In the genomic region with DNA sequence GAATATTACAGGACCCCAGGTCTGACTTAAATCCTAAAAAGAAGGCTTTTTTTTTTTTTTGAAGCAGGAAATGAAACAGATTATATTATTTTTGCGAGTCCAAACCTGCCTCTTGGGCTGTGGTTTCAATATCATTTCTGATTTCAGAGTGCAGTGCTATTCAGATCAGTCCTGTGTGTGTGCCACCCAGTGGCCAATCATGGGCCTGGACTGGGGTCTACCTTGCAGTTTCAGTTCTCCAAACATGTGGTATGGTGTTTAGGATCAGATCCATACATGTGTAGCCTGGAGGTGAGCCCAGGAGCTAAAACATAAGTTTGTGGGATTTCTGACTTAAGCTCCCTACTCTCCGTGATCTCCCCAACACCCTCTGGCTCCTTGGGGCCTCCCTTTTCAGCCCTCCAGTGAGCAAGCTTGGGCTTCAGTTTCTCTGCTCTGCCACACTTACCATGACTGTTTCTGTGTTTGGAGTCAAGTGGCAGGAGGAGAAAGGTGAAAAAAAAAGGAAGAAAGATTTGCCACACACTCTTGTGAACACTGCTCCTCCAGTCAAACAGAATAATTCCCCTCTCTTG, we compare ENCODE assay signal across 9 cellular contexts. TPM values are rescaled to one million over a fixed set of nuclear protein-coding genes. Genes with fewer than 3 reads are reported as not detected.
DNase-seq lines count a peak whose midpoint lies in the region; FAIRE-seq and TF ChIP-seq lines count a peak whose summit lies in the region.
"Had no signal": no experiment of that assay in that cellular context is flagged by ENCODE, and none has a peak within 500 bp of the region (broad histone marks: within the 10 kb centered on the region; RNA-seq: fewer than 3 reads in every experiment).

No MANE protein-coding gene starts in this region.

- H3K27me3 ChIP-seq in brain microvascular endothelial cell (replicated peaks), result no peaks in the 10 kb centered on the region

- no peaks in the 10 kb centered on the region for H3K36me3 Mint-ChIP-seq in neural crest cell (ENCODE audit: low read depth)

- peaks cover 8% of the 10 kb centered on the region for H3K4me1 Mint-ChIP-seq in neural crest cell

- no peak for FAIRE-seq in HTR-8/SVneo (lab: Jason Lieb, UNC)
- FAIRE-seq: G401.6 had no signal

- no peaks in the 10 kb centered on the region for H3K9me3 Mint-ChIP-seq in neural crest cell

- H3K4me3 Mint-ChIP-seq in neural crest cell, result no peak overlapping the region

- no peak overlapping the region for H3K4me3 ChIP-seq in brain microvascular endothelial cell (ENCODE audit: low read depth, low read length)

- peak; percentile 90 for TF ChIP-seq CTCF in brain microvascular endothelial cell (IDR thresholded peaks at IDR 0.05; ENCODE audit: low read depth, low read length, missing control alignments)
- TF ChIP-seq CTCF in neural crest cell (conservative IDR thresholded peaks at IDR 0.05), result peak; percentile 54

- DNase-seq in NCI-H82 (lab: John Stamatoyannopoulos, UW) (peak; percentile 47), NCI-H82 treated with DMSO at 0.1 percent for 48 hours (lab: John Stamatoyannopoulos, UW; ENCODE audit: unreplicated experiment) (no peak), HTR-8/SVneo (ENCODE audit: insufficient read length, low spot score) (peak; percentile 53), brain microvascular endothelial cell (peak; percentile 61), neural crest cell (ENCODE audit: low read depth, low spot score) (peak; percentile 9), NCI-H2081 treated with DMSO at 0.1 percent for 48 hours (lab: John Stamatoyannopoulos, UW) (no peak), KG1 (lab: John Stamatoyannopoulos, UW) (no peak)
- DNase-seq in activated naive CD4-positive, alpha-beta T cell treated with Interleukin-2 at 50 U/mL for 16 hours, result no peak

- no peak overlapping the region for H3K27ac ChIP-seq in brain microvascular endothelial cell

- no peaks in the 10 kb centered on the region for H3K36me3 ChIP-seq in brain microvascular endothelial cell (replicated peaks)

- in situ Hi-C loops in brain microvascular endothelial cell (cut with HindIII; ENCODE audit: low pct_ligation_motif_present, low sequenced_read_pairs), result loop anchor here (25.0 kb wide), 1 partner anchor 334 kb away; no protein-coding TSS in a partner anchor

- H3K27ac Mint-ChIP-seq in neural crest cell (ENCODE audit: unreplicated experiment), result no peak overlapping the region

- H3K27me3 Mint-ChIP-seq in neural crest cell (ENCODE audit: low read depth), result no peaks in the 10 kb centered on the region

RNA-seq across cellular contexts. Expression of a gene that starts 12.1 kb away (rescaled TPM):
- total RNA-seq in neural crest cell, result 1.3 and 1.4 TPM in 2 replicates

Comparison
In these comparisons a context has a peak if more than half of its experiments do, and no peak if none do; other contexts are left out.
1. DNase-seq: peak in NCI-H82 (single experiment), HTR-8/SVneo (single experiment), brain microvascular endothelial cell (single experiment) and neural crest cell (single experiment); none in NCI-H82 treated with DMSO at 0.1 percent for 48 hours (single experiment), NCI-H2081 treated with DMSO at 0.1 percent for 48 hours (single experiment), activated naive CD4-positive, alpha-beta T cell treated with Interleukin-2 at 50 U/mL for 16 hours (single experiment) and KG1 (single experiment).